In the genomic region with DNA sequence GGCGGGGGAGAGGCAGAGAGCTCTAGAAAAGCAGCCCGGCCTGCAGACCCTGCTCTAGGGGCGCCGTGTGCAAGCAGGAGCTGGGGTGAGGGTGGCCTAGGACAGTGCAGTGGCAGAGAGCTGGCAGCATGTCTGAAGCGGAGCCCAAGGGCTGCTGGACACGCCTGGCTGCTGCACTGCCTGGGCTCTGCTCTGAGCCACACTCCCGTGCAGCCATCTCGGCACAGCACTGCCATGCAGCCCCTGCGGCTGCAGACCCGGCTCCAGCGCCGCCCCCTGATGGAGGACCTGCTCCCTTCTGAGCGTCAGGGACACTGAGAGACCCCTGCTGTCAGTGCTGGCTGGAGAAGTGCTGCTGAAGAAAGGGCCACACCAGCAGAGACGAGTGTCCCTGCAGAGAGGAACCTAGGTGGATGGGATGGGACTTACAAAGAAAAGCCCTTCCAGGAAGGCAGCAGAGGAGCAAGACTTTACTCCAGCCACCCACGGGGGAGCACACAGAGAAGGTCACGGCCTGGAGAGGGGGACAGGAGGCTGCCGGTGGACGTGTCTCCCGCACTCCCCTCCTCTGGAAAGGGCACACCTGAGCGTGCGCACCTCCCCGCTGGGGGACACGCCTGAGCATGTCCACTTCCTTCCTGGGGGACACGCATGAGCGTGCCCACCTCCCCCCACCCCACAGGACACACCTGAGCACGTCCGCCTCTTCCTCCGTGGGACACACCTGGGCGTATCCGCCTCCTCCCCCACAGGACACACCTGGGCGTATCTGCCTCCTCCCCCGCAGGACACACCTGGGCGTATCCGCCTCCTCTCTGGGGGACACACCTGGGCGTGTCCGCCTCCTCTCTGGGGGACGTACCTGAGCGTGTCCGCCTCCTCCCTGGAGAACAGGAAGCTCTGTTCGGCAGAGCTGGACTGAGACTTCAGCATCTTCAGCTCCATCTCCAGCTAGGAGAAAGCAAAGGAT, we compare ENCODE assay signal across 13 cellular contexts.
DNase-seq lines count a peak whose midpoint lies in the region; ATAC-seq, FAIRE-seq and TF ChIP-seq lines count a peak whose summit lies in the region.
"Had no signal": no experiment of that assay in that cellular context is flagged by ENCODE, and none has a peak within 500 bp of the region (broad histone marks: within the 10 kb centered on the region; RNA-seq: fewer than 3 reads in every experiment).

No MANE protein-coding gene starts in this region.

- peak; percentile 31 for FAIRE-seq in GM18507 (lab: Jason Lieb, UNC)
- FAIRE-seq: small intestine had no signal

- no TSS peak for BruUV-seq in OCI-LY7 (replicated peaks; lab: Mats Ljungman, UMichigan)

- H3K27me3 ChIP-seq in brain microvascular endothelial cell (replicated peaks): no peaks in the 10 kb centered on the region
- no peaks in the 10 kb centered on the region for H3K27me3 ChIP-seq in effector memory CD4-positive, alpha-beta T cell (replicated peaks; ENCODE audit: control insufficient read depth, insufficient read depth, low read length, poor library complexity, severe bottlenecking)
- H3K27me3 ChIP-seq: ascending aorta, SJCRH30 had no signal

- no peaks in the 10 kb centered on the region for H3K9me2 ChIP-seq in OCI-LY7 (ENCODE audit: insufficient read depth, low read length)

- POLR2A ChIA-PET in OCI-LY7 (lab: Charles Lee): no interaction called here

- H3K27ac ChIP-seq in OCI-LY7 (ENCODE audit: low read depth, low read length, poor library complexity, severe bottlenecking): peak overlapping the region; percentile 7
- no peak overlapping the region for H3K27ac ChIP-seq in brain microvascular endothelial cell
- H3K27ac ChIP-seq in effector memory CD4-positive, alpha-beta T cell (ENCODE audit: insufficient read depth, low read length, poor library complexity, severe bottlenecking): no peak overlapping the region
- H3K27ac ChIP-seq: ascending aorta, SJCRH30 had no signal

- ATAC-seq in GM21786 (IDR thresholded peaks at IDR 0.05; ENCODE audit: unreplicated experiment) (peak; percentile 68), mucosa of descending colon (peak; percentile 78), GM18858 (IDR thresholded peaks at IDR 0.05; ENCODE audit: unreplicated experiment) (no peak)

- H3K4me1 ChIP-seq in OCI-LY7 (ENCODE audit: insufficient read depth, low read length, poor library complexity, severe bottlenecking) (peaks cover 17% of the 10 kb centered on the region), mucosa of descending colon (ENCODE audit: low read depth) (no peaks in the 10 kb centered on the region)
- no peaks in the 10 kb centered on the region for H3K4me1 ChIP-seq in effector memory CD4-positive, alpha-beta T cell (ENCODE audit: control insufficient read depth, insufficient read depth, low read length, poor library complexity, severe bottlenecking)
- H3K4me1 ChIP-seq: ascending aorta, SJCRH30 had no signal

- H3K4me2 ChIP-seq in OCI-LY7 (ENCODE audit: low read length): peak overlapping the region; percentile 58

- no peak overlapping the region for H2AFZ ChIP-seq in OCI-LY7 (ENCODE audit: low read length)

- CTCF ChIA-PET in OCI-LY7 (lab: Charles Lee; ENCODE audit: unreplicated experiment): interaction anchor here (0.6 kb wide), 2 partner anchors 293 to 440 kb away, joined by 3 to 5 read pairs; no protein-coding TSS in a partner anchor

- H3K4me3 ChIP-seq in OCI-LY7 (ENCODE audit: low read depth, low read length, poor library complexity, severe bottlenecking): peak overlapping the region; percentile 55
- no peak overlapping the region for H3K4me3 ChIP-seq in mucosa of descending colon
- no peak overlapping the region for H3K4me3 ChIP-seq in brain microvascular endothelial cell (ENCODE audit: low read depth, low read length)
- H3K4me3 ChIP-seq in effector memory CD4-positive, alpha-beta T cell (ENCODE audit: insufficient read depth, low read depth, low read length, poor library complexity, severe bottlenecking): no peak overlapping the region
- H3K4me3 ChIP-seq: ascending aorta, SJCRH30 had no signal

- H3K9me3 ChIP-seq in OCI-LY7 (ENCODE audit: low read length) (no peaks in the 10 kb centered on the region), mucosa of descending colon (no peaks in the 10 kb centered on the region)
- H3K9me3 ChIP-seq in effector memory CD4-positive, alpha-beta T cell (ENCODE audit: control insufficient read depth, low read length): no peaks in the 10 kb centered on the region
- H3K9me3 ChIP-seq: ascending aorta, SJCRH30 had no signal

- no peaks in the 10 kb centered on the region for H4K20me1 ChIP-seq in OCI-LY7 (ENCODE audit: insufficient read depth, low read length)

- H3K79me2 ChIP-seq in OCI-LY7 (ENCODE audit: insufficient read depth, low read depth, low read length): no peaks in the 10 kb centered on the region

- intact Hi-C loops in OCI-LY7 (cut with micrococcal nuclease; ENCODE audit: unreplicated experiment): loop anchor here (5.0 kb wide), 1 partner anchor 52 kb away; no protein-coding TSS in a partner anchor
- intact Hi-C loops in mucosa of descending colon (cut with DNase I, micrococcal nuclease): no loop called here

- DNase-seq in GM18507 (ENCODE audit: extremely low spot score, insufficient read length, low read depth) (peak; percentile 50), OCI-LY7 (ENCODE audit: low spot score) (peak; percentile 86), mucosa of descending colon (peak; percentile 12 to 80 (median 45)), brain microvascular endothelial cell (no peak), AG08395 (ENCODE audit: low spot score) (no peak)
- DNase-seq in effector memory CD4-positive, alpha-beta T cell: no peak
- DNase-seq: activated CD4-positive, alpha-beta T cell treated with anti-CD3 and anti-CD28 coated beads, Interleukin-2, amount 50 U/mL, for 1 hour; NCI-H2107; SJCRH30; small intestine had no signal

- in situ Hi-C loops in brain microvascular endothelial cell (cut with HindIII; ENCODE audit: low pct_ligation_motif_present, low sequenced_read_pairs): no loop called here

- H3K36me3 ChIP-seq in OCI-LY7 (ENCODE audit: insufficient read depth, low read length) (peaks cover 27% of the 10 kb centered on the region), mucosa of descending colon (ENCODE audit: low read depth) (no peaks in the 10 kb centered on the region), brain microvascular endothelial cell (replicated peaks) (peaks cover 3% of the 10 kb centered on the region)
- no peaks in the 10 kb centered on the region for H3K36me3 ChIP-seq in effector memory CD4-positive, alpha-beta T cell (ENCODE audit: control insufficient read depth, insufficient read depth, low read length)
- H3K36me3 ChIP-seq: ascending aorta had no signal

- TF ChIP-seq CTCF in OCI-LY7 (conservative IDR thresholded peaks at IDR 0.05; ENCODE audit: low read length): no peak
- no peak for TF ChIP-seq CTCF in mucosa of descending colon (IDR thresholded peaks at IDR 0.05)
- no peak for TF ChIP-seq CTCF in brain microvascular endothelial cell (IDR thresholded peaks at IDR 0.05; ENCODE audit: low read depth, low read length, missing control alignments)

Comparison
In these comparisons a context has a peak if more than half of its experiments do, and no peak if none do; other contexts are left out.
1. DNase-seq: peak in GM18507 (single experiment), OCI-LY7 (single experiment) and mucosa of descending colon (3 of 3); none in brain microvascular endothelial cell (single experiment), effector memory CD4-positive, alpha-beta T cell (0 of 3) and AG08395 (single experiment).